ENCODE assay signal across 1 cellular context in the genomic region with DNA sequence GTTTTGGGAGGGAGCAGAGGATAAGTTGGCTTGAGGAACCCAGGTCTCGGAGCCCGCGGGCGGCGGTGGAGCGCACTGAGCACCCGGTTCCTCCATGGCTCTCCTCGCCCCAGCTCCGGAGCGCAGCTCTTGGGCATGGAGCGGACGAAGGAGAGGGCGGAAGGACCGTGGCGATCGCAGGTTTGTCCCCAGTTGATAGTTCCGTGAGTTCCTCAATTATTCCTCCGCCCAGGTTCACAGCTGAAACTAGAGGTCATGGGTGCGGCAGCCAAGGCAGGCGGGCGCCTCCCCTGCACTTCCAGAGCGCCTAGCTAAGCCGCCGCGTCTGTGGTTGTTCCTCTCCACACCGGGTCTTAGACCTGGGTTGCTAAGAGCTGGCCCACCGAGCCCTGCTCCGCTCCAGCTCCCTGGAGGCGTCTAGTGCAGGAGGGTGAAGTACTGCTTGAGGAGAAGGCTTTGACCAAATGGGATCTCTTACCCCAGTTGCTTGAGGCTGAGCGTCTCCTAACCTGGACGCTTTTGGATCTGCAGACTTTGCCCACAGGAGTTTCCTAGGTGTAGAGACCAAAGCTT.
TF ChIP-seq lines count a peak whose summit lies in the region.

HTR1B (minus strand) TSS at position 184 of the 573 bp plus-strand sequence; CDS start at position 96, 88 bp downstream.

TF ChIP-seq in GM23338, 12 proteins besides CTCF, POLR2A, EP300 and RAD21 (continued from another document):
- TF ChIP-seq, protein P1, sequence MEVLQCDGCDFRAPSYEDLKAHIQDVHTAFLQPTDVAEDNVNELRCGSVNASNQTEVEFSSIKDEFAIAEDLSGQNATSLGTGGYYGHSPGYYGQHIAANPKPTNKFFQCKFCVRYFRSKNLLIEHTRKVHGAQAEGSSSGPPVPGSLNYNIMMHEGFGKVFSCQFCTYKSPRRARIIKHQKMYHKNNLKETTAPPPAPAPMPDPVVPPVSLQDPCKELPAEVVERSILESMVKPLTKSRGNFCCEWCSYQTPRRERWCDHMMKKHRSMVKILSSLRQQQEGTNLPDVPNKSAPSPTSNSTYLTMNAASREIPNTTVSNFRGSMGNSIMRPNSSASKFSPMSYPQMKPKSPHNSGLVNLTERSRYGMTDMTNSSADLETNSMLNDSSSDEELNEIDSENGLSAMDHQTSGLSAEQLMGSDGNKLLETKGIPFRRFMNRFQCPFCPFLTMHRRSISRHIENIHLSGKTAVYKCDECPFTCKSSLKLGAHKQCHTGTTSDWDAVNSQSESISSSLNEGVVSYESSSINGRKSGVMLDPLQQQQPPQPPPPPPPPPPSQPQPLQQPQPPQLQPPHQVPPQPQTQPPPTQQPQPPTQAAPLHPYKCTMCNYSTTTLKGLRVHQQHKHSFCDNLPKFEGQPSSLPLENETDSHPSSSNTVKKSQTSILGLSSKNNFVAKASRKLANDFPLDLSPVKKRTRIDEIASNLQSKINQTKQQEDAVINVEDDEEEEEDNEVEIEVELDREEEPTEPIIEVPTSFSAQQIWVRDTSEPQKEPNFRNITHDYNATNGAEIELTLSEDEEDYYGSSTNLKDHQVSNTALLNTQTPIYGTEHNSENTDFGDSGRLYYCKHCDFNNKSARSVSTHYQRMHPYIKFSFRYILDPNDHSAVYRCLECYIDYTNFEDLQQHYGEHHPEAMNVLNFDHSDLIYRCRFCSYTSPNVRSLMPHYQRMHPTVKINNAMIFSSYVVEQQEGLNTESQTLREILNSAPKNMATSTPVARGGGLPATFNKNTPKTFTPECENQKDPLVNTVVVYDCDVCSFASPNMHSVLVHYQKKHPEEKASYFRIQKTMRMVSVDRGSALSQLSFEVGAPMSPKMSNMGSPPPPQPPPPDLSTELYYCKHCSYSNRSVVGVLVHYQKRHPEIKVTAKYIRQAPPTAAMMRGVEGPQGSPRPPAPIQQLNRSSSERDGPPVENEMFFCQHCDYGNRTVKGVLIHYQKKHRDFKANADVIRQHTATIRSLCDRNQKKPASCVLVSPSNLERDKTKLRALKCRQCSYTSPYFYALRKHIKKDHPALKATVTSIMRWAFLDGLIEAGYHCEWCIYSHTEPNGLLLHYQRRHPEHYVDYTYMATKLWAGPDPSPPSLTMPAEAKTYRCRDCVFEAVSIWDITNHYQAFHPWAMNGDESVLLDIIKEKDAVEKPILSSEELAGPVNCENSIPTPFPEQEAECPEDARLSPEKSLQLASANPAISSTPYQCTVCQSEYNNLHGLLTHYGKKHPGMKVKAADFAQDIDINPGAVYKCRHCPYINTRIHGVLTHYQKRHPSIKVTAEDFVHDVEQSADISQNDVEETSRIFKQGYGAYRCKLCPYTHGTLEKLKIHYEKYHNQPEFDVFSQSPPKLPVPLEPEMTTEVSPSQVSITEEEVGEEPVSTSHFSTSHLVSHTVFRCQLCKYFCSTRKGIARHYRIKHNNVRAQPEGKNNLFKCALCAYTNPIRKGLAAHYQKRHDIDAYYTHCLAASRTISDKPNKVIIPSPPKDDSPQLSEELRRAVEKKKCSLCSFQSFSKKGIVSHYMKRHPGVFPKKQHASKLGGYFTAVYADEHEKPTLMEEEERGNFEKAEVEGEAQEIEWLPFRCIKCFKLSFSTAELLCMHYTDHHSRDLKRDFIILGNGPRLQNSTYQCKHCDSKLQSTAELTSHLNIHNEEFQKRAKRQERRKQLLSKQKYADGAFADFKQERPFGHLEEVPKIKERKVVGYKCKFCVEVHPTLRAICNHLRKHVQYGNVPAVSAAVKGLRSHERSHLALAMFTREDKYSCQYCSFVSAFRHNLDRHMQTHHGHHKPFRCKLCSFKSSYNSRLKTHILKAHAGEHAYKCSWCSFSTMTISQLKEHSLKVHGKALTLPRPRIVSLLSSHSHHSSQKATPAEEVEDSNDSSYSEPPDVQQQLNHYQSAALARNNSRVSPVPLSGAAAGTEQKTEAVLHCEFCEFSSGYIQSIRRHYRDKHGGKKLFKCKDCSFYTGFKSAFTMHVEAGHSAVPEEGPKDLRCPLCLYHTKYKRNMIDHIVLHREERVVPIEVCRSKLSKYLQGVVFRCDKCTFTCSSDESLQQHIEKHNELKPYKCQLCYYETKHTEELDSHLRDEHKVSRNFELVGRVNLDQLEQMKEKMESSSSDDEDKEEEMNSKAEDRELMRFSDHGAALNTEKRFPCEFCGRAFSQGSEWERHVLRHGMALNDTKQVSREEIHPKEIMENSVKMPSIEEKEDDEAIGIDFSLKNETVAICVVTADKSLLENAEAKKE (CRISPR knock-in tag; IDR thresholded peaks at IDR 0.05), result no peak; the same call in 1 of the 2 replicates
